24 cellular contexts compared by ENCODE assay signal in the genomic region with DNA sequence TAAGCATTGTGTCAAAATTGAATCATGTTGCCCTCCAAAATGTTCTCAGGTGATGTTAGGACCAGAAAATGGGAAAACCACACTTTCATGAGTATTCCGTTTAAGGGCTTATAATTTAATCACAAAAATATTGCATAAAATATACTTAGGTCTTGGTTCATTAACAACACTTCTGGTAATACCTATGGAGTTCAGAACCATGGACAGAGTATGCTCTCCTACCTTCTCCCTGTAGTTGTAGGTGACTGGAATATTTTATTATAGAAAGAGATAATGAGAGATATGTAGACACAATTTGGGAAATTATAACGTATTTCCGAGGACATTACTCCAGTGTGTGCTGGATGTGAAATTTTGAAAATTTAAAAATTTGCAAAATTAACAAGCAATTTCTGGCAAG.
DNase-seq lines count a peak whose midpoint lies in the region; ATAC-seq, FAIRE-seq and TF ChIP-seq lines count a peak whose summit lies in the region.
"Had no signal": no experiment of that assay in that cellular context is flagged by ENCODE, and none has a peak within 500 bp of the region (broad histone marks: within the 10 kb centered on the region; RNA-seq: fewer than 3 reads in every experiment).

No MANE protein-coding gene starts in this region.

- H3K56ac ChIP-seq in mesendoderm (ENCODE audit: low read length), result no peak overlapping the region

- no peak overlapping the region for H4K8ac ChIP-seq in mesendoderm (ENCODE audit: low read depth, low read length)

- H3K9me1 ChIP-seq in K562 (ENCODE audit: control insufficient read depth, insufficient read depth, low read length), result no peaks in the 10 kb centered on the region

- H3K27me3 Mint-ChIP-seq in T-cell, result no peaks in the 10 kb centered on the region
- H3K27me3 Mint-ChIP-seq: B cell, progenitor cell of endocrine pancreas had no signal

- TF ChIP-seq RAD21 in SK-N-SH (IDR thresholded peaks at IDR 0.05; ENCODE audit: low read length) (no peak), K562 (CRISPR knock-in tag; conservative IDR thresholded peaks at IDR 0.05 in 1 of 2, IDR thresholded peaks at IDR 0.05 in 1 of 2) (no peak)

- H4K5ac ChIP-seq in mesendoderm (ENCODE audit: low read length), result no peak overlapping the region

- H4K20me1 ChIP-seq in SK-N-SH (ENCODE audit: insufficient read depth) (no peaks in the 10 kb centered on the region), K562 (replicated peaks; ENCODE audit: control insufficient read depth, insufficient read depth, low read length) (no peaks in the 10 kb centered on the region)

- no TSS peak for BruUV-seq in K562 (replicated peaks; lab: Mats Ljungman, UMichigan)

- H2BK120ac ChIP-seq in mesendoderm (ENCODE audit: low read depth, low read length), result no peak overlapping the region

- H2AFZ ChIP-seq in SK-N-SH (ENCODE audit: low read depth), result no peak overlapping the region
- no peak overlapping the region for H2AFZ ChIP-seq in K562 (ENCODE audit: low read depth, low read length)

- H3K79me2 ChIP-seq in SK-N-SH (ENCODE audit: insufficient read depth) (no peaks in the 10 kb centered on the region), K562 (ENCODE audit: control insufficient read depth, insufficient read depth, low read length) (peaks cover 17% of the 10 kb centered on the region; the same call in 1 of the 3 replicates), mesendoderm (ENCODE audit: control insufficient read depth, insufficient read depth, low read length) (no peaks in the 10 kb centered on the region)

- DNase-seq in SK-N-SH (no peak), NT2/D1 (ENCODE audit: low read depth, low spot score) (peak; percentile 15), K562 (ENCODE audit: extremely low read depth in 1 of 4, low spot score in 3 of 4) (peak in 2 of 4 experiments; percentile 13 to 30), mesendoderm (peak; percentile 16), NCI-H524 (lab: John Stamatoyannopoulos, UW) (no peak), T-cell (no peak), thyroid gland (no peak)
- DNase-seq: activated CD4-positive, alpha-beta T cell treated with anti-CD3 and anti-CD28 coated beads for 48 hours; activated effector memory CD4-positive, alpha-beta T cell treated with anti-CD3 and anti-CD28 coated beads, Interleukin-2, amount 50 U/mL, for 16 hours; amygdala; Caco-2; NCI-H1694; nephron progenitor cell; stimulated activated CD4-positive, alpha-beta T cell treated with anti-CD3 and anti-CD28 coated beads, Interleukin-1b, Interleukin-23, amount 100 ng/mL, for 48 hours; stimulated activated naive CD4-positive, alpha-beta T cell treated with Interleukin-2 at 50 U/mL for 16 hours; tibial artery had no signal

- H3K36me3 Mint-ChIP-seq in T-cell, result no peaks in the 10 kb centered on the region
- H3K36me3 Mint-ChIP-seq: mesothelial cell of epicardium had no signal

- no peak overlapping the region for H2BK5ac ChIP-seq in mesendoderm (ENCODE audit: low read length)

- ATAC-seq in SK-N-SH treated with all-trans-retinoic acid at 6 μM for 48 hours, result no peak
- ATAC-seq in K562, result 0 out of 3 replicates have a peak, but pooled peaks have one; percentile 25
- ATAC-seq in T-cell (replicated peaks in 1 of 4), result no peak

- H3K9ac ChIP-seq in SK-N-SH, result no peak overlapping the region
- H3K9ac ChIP-seq in NT2/D1 (ENCODE audit: insufficient read length, low read depth), result no peak overlapping the region
- no peak overlapping the region for H3K9ac ChIP-seq in K562 (ENCODE audit: insufficient read depth in 1 of 2, low read depth in 2 of 2, low read length in 2 of 2)
- H3K9ac ChIP-seq in mesendoderm (ENCODE audit: low read length), result no peak overlapping the region

- in situ Hi-C loops in K562 (cut with MboI), result no loop called here

- intact Hi-C loops in K562 (cut with micrococcal nuclease), result loop anchor here (5.0 kb wide), 1 partner anchor 412 kb away; no protein-coding TSS in a partner anchor
- intact Hi-C loops in thyroid gland (cut with DNase I), result no loop called here

- H3K9me3 ChIP-seq in SK-N-SH, result no peaks in the 10 kb centered on the region
- no peaks in the 10 kb centered on the region for H3K9me3 ChIP-seq in NT2/D1 (ENCODE audit: insufficient read depth, low read length)
- H3K9me3 ChIP-seq in K562 (replicated peaks; ENCODE audit: control insufficient read depth, insufficient read depth, low read depth, low read length), result no peaks in the 10 kb centered on the region
- no peaks in the 10 kb centered on the region for H3K9me3 ChIP-seq in thyroid gland
- H3K9me3 ChIP-seq: Caco-2, tibial artery had no signal

- H3K4me2 ChIP-seq in SK-N-SH (no peak overlapping the region), K562 (ENCODE audit: insufficient read depth, low read length) (no peak overlapping the region), mesendoderm (ENCODE audit: low read length) (no peak overlapping the region)

- TF ChIP-seq EP300 in SK-N-SH (IDR thresholded peaks at IDR 0.05; ENCODE audit: borderline replicate concordance in 1 of 2, low read depth in 1 of 2, low read length in 1 of 2) (no peak), K562 (IDR thresholded peaks at IDR 0.05; ENCODE audit: low read length) (no peak)

- no peaks in the 10 kb centered on the region for H3K79me1 ChIP-seq in mesendoderm (ENCODE audit: low read length)

- no peak overlapping the region for H2AK5ac ChIP-seq in mesendoderm (ENCODE audit: low read length)

- no peaks in the 10 kb centered on the region for H3K27me3 ChIP-seq in SK-N-SH (ENCODE audit: insufficient read depth)
- H3K27me3 ChIP-seq in NT2/D1 (ENCODE audit: insufficient read depth, insufficient read length), result no peaks in the 10 kb centered on the region
- no peaks in the 10 kb centered on the region for H3K27me3 ChIP-seq in K562 (ENCODE audit: control insufficient read depth in 2 of 2, insufficient read depth in 2 of 2, low read length in 2 of 2)
- no peaks in the 10 kb centered on the region for H3K27me3 ChIP-seq in mesendoderm (ENCODE audit: insufficient read depth, low read length, poor library complexity)
- no peaks in the 10 kb centered on the region for H3K27me3 ChIP-seq in thyroid gland
- H3K27me3 ChIP-seq: tibial artery had no signal

- H3K4me1 ChIP-seq in SK-N-SH (ENCODE audit: control insufficient read depth in 1 of 2, insufficient read depth in 2 of 2, low read depth in 1 of 2, low read length in 1 of 2), result peaks cover 0 to 16% of the 10 kb centered on the region in 2 experiments; a peak in 2 of 4 replicates
- H3K4me1 ChIP-seq in NT2/D1 (ENCODE audit: insufficient read depth, insufficient read length), result no peaks in the 10 kb centered on the region
- H3K4me1 ChIP-seq in K562 (replicated peaks in 1 of 2; ENCODE audit: control insufficient read depth in 2 of 2, insufficient read depth in 2 of 2, low read length in 2 of 2), result 0 out of 5 replicates have a peak, but pooled peaks cover 0 to 2% of the 10 kb centered on the region in 2 experiments
- no peaks in the 10 kb centered on the region for H3K4me1 ChIP-seq in mesendoderm (ENCODE audit: control insufficient read depth, low read depth, low read length)
- H3K4me1 ChIP-seq in thyroid gland, result no peaks in the 10 kb centered on the region
- H3K4me1 ChIP-seq: Caco-2, tibial artery had no signal

- no peak overlapping the region for H3K4ac ChIP-seq in mesendoderm (ENCODE audit: low read depth, low read length)

- no peak overlapping the region for H3K18ac ChIP-seq in mesendoderm (ENCODE audit: low read length)

- POLR2A ChIA-PET in SK-N-SH (lab: Yijun Ruan, JAX), result no interaction called here
- POLR2A ChIA-PET in K562 (lab: Yijun Ruan, JAX), result no interaction called here
- POLR2A ChIA-PET in T-cell (lab: Charles Lee), result no interaction called here

- TF ChIP-seq CTCF in SK-N-SH (IDR thresholded peaks at IDR 0.05) (no peak), K562 (IDR thresholded peaks at IDR 0.05 in 2 of 3, conservative IDR thresholded peaks at IDR 0.05 in 1 of 3; ENCODE audit: insufficient read depth in 2 of 3, low read depth in 1 of 3, low read length in 3 of 3) (no peak), thyroid gland (IDR thresholded peaks at IDR 0.05) (no peak)

- 77% methylated on average over 3 of the region's 3 CpGs for WGBS in SK-N-SH (ENCODE audit: low lambda C conversion rate)
- WGBS in K562 (ENCODE audit: insufficient coverage, low coverage, missing lambda C conversion rate), result 74% methylated on average over 3 of the region's 3 CpGs
- 100% methylated on average over 2 of the region's 3 CpGs for WGBS in mesendoderm (ENCODE audit: extremely low coverage, insufficient coverage, low lambda C conversion rate)
- 46 to 53% methylated on average over 3 of the region's 3 CpGs for WGBS in thyroid gland, 2 donors

- CTCF ChIA-PET in SK-N-SH (lab: Yijun Ruan, JAX), result no interaction called here
- CTCF ChIA-PET in K562 (lab: Yijun Ruan, JAX; ENCODE audit: low intra/inter-chr PET ratio), result interaction anchor here (0.6 kb wide), 1 partner anchor 33 kb away, joined by 3 read pairs; no protein-coding TSS in a partner anchor
- CTCF ChIA-PET in T-cell (lab: Charles Lee), result no interaction called here

- H3K4me3 Mint-ChIP-seq in T-cell, result no peak overlapping the region
- H3K4me3 Mint-ChIP-seq: B cell, mesothelial cell of epicardium, nephron progenitor cell had no signal

- FAIRE-seq in K562 (lab: Jason Lieb, UNC), result no peak
- FAIRE-seq: GM18507, RCC 7860, TTC549 had no signal

- H3K9me3 Mint-ChIP-seq in T-cell, result peaks cover 0 to 5% (median 5%) of the 10 kb centered on the region in 3 donors
- H3K9me3 Mint-ChIP-seq: mesothelial cell of epicardium, nephron progenitor cell had no signal

- no peak overlapping the region for H3K23ac ChIP-seq in mesendoderm (ENCODE audit: low read length)

- no peaks in the 10 kb centered on the region for H3K4me1 Mint-ChIP-seq in T-cell
- H3K4me1 Mint-ChIP-seq: B cell, nephron progenitor cell had no signal

- H3K36me3 ChIP-seq in SK-N-SH (replicated peaks in 1 of 2; ENCODE audit: control insufficient read depth in 1 of 2, insufficient read depth in 2 of 2, low read length in 1 of 2), result no peaks in the 10 kb centered on the region
- no peaks in the 10 kb centered on the region for H3K36me3 ChIP-seq in NT2/D1 (ENCODE audit: insufficient read depth, insufficient read length, low read length)
- H3K36me3 ChIP-seq in K562 (ENCODE audit: control insufficient read depth, insufficient read depth, low read length), result no peaks in the 10 kb centered on the region
- H3K36me3 ChIP-seq in mesendoderm (ENCODE audit: control insufficient read depth, insufficient read depth, low read length), result no peaks in the 10 kb centered on the region
- H3K36me3 ChIP-seq in thyroid gland, result no peaks in the 10 kb centered on the region
- H3K36me3 ChIP-seq: tibial artery had no signal

- H3K9me2 ChIP-seq in SK-N-SH, result no peaks in the 10 kb centered on the region

- no peak overlapping the region for H3K27ac Mint-ChIP-seq in T-cell
- H3K27ac Mint-ChIP-seq: B cell, mesothelial cell of epicardium, nephron progenitor cell, progenitor cell of endocrine pancreas had no signal

- no peak overlapping the region for H3K27ac ChIP-seq in SK-N-SH (ENCODE audit: low read depth in 2 of 2, low read length in 1 of 2)
- no peak overlapping the region for H3K27ac ChIP-seq in K562 (ENCODE audit: extremely low read depth, low read depth, low read length)
- H3K27ac ChIP-seq in mesendoderm (ENCODE audit: low read depth, low read length), result no peak overlapping the region
- H3K27ac ChIP-seq in thyroid gland, result no peak overlapping the region
- H3K27ac ChIP-seq: 22Rv1, tibial artery had no signal

- H3K4me3 ChIP-seq in SK-N-SH (ENCODE audit: low read depth in 2 of 2, low read length in 1 of 2) (no peak overlapping the region), NT2/D1 (ENCODE audit: insufficient read length, low read depth) (no peak overlapping the region), K562 (no peak overlapping the region), mesendoderm (ENCODE audit: low read length) (no peak overlapping the region), thyroid gland (replicated peaks in 1 of 3) (no peak overlapping the region)
- H3K4me3 ChIP-seq: tibial artery had no signal

- H2BK15ac ChIP-seq in mesendoderm (replicated peaks; ENCODE audit: low read depth), result no peak overlapping the region

- H3F3A ChIP-seq in SK-N-SH (replicated peaks; ENCODE audit: insufficient read depth), result peaks cover 3% of the 10 kb centered on the region

- TF ChIP-seq POLR2A in K562 (conservative IDR thresholded peaks at IDR 0.05), result no peak
- TF ChIP-seq POLR2A in thyroid gland (IDR thresholded peaks at IDR 0.05), result no peak

Comparison
In these comparisons a context has a peak if more than half of its experiments do, and no peak if none do; other contexts are left out.
1. DNase-seq: peak in NT2/D1 (single experiment) and mesendoderm (single experiment); none in SK-N-SH (single experiment), NCI-H524 (0 of 2), T-cell (0 of 34) and thyroid gland (0 of 2).